Comparison of ENCODE assay signal across 8 cellular contexts in genomic region chr1:150010388-150011115, GRCh38. TPM values are rescaled to one million over a fixed set of nuclear protein-coding genes. Genes with fewer than 3 reads are reported as not detected.
A peak's percentile ranks its signal among the peaks of the same experiment; 100 is the strongest.
DNase-seq lines count a peak whose midpoint lies in the region; ATAC-seq and TF ChIP-seq lines count a peak whose summit lies in the region.

Gene OTUD7B, minus strand, starts transcription at chr1:150010726. Its CDS starts 33,216 bp downstream, at chr1:149977510.

- peak within 1 kb of the TSS; percentile 100 for H3K4me3 ChIP-seq in GM12864 (ENCODE audit: low read depth, low read length)
- H3K4me3 ChIP-seq in right atrium auricular region: peak within 1 kb of the TSS; percentile 84 to 93
- H3K4me3 ChIP-seq in psoas muscle: peak within 1 kb of the TSS; percentile 81

- TF ChIP-seq CTCF in GM12864 (IDR thresholded peaks at IDR 0.05; ENCODE audit: low read depth, low read length, missing control alignments) (peak; percentile 2), right atrium auricular region (IDR thresholded peaks at IDR 0.05) (peak in 1 of 2 donors; percentile 21), psoas muscle (IDR thresholded peaks at IDR 0.05) (peak; percentile 3)

- H3K27ac ChIP-seq in angular gyrus (ENCODE audit: low read depth, low read length) (peak within 1 kb of the TSS; percentile 97), right atrium auricular region (peak within 1 kb of the TSS; percentile 96 to 98), psoas muscle (peak within 1 kb of the TSS; percentile 96)

- H3K36me3 ChIP-seq in right atrium auricular region (no peaks in the 10 kb centered on the region), psoas muscle (ENCODE audit: insufficient read depth in 1 of 2, low read depth in 1 of 2) (peaks cover 0 to 5% of the 10 kb centered on the region in 2 donors)

- 0 to 1% (median 0%) methylated on average over 36 to 59 of the region's 59 CpGs for WGBS in psoas muscle, 3 donors

- peaks cover 33% of the 10 kb centered on the region for H3K4me1 Mint-ChIP-seq in T-helper 17 cell

- peaks cover 7% of the 10 kb centered on the region for H3K36me3 Mint-ChIP-seq in T-helper 17 cell (ENCODE audit: low read depth)

- H3K27me3 Mint-ChIP-seq in T-helper 17 cell: no peaks in the 10 kb centered on the region

- ATAC-seq in HG02610 (IDR thresholded peaks at IDR 0.05; ENCODE audit: unreplicated experiment) (peak; percentile 78), T-helper 17 cell (peak; percentile 84), psoas muscle (peak; percentile 89 to 93 (median 92))

- intact Hi-C loops in psoas muscle (cut with DNase I): loop anchor here in 1 of 2 donors (2.0 kb wide), 1 partner anchor 56 kb away; the partner anchor contains the start of gene VPS45

- H3K4me1 ChIP-seq in right atrium auricular region (peaks cover 0 to 24% of the 10 kb centered on the region in 2 donors), psoas muscle (peaks cover 39% of the 10 kb centered on the region)

- DNase-seq in GM12864 (ENCODE audit: low read depth): peak; percentile 38
- peak; percentile 81 for DNase-seq in NCI-H1105 treated with DMSO at 0.1 percent for 48 hours (lab: John Stamatoyannopoulos, UW)
- DNase-seq in T-helper 17 cell: peak; percentile 28 to 43 (median 30)
- peak; percentile 81 for DNase-seq in right atrium auricular region (ENCODE audit: low spot score)
- peak; percentile 92 to 95 for DNase-seq in psoas muscle
- peak; percentile 88 for DNase-seq in ureter (ENCODE audit: low spot score)

- peak within 1 kb of the TSS; percentile 100 for H3K4me3 Mint-ChIP-seq in T-helper 17 cell

- H3K9me3 ChIP-seq in T-helper 17 cell (ENCODE audit: control insufficient read depth, low read length, poor library complexity, severe bottlenecking): no peaks in the 10 kb centered on the region
- no peaks in the 10 kb centered on the region for H3K9me3 ChIP-seq in right atrium auricular region
- no peaks in the 10 kb centered on the region for H3K9me3 ChIP-seq in psoas muscle

- H3K27me3 ChIP-seq in right atrium auricular region (no peaks in the 10 kb centered on the region), psoas muscle (ENCODE audit: insufficient read depth in 3 of 3, low read length in 2 of 3) (no peaks in the 10 kb centered on the region)

- peak within 1 kb of the TSS; percentile 98 for H3K27ac Mint-ChIP-seq in T-helper 17 cell

RNA-seq across cellular contexts. Expression of gene OTUD7B, which starts in this region (rescaled TPM):
- total RNA-seq in T-helper 17 cell: 10 to 100 TPM in 1 of 2 donors, 1 to 10 TPM in 1; 5.9 to 10.5 TPM
- 10 to 100 TPM; 12.1 to 20.0 TPM for total RNA-seq in right atrium auricular region
- total RNA-seq in psoas muscle: 10 to 100 TPM; 47.4 to 62.0 (median 59.4) TPM
- 10 to 100 TPM in 1 of 3 donors, 1 to 10 TPM in 2; 6.8 to 29.6 (median 9.8) TPM for polyA plus RNA-seq in psoas muscle
- total RNA-seq in ureter: 34.3 TPM

Comparison
In these comparisons a context has a peak if more than half of its experiments do, and no peak if none do; other contexts are left out.
1. Peak in every context shown above with its lines: DNase-seq, ATAC-seq, H3K4me3 ChIP-seq and H3K27ac ChIP-seq.
2. DNase-seq: peak in every context shown above with its lines; median percentile 94 in psoas muscle; 88 in ureter; 81 in NCI-H1105 treated with DMSO at 0.1 percent for 48 hours; 81 in right atrium auricular region; 38 in GM12864; 30 in T-helper 17 cell.